8 cellular contexts compared by ENCODE assay signal in genomic region chr2:148926291-148926961, GRCh38. TPM values are rescaled to one million over a fixed set of nuclear protein-coding genes. Genes with fewer than 3 reads are reported as not detected.
DNase-seq lines count a peak whose midpoint lies in the region; ATAC-seq and TF ChIP-seq lines count a peak whose summit lies in the region.

No MANE protein-coding gene starts in this region.

- no peaks in the 10 kb centered on the region for H3K36me3 ChIP-seq in Karpas-422 (ENCODE audit: insufficient read depth, low read length)

- CTCF ChIA-PET in GM10248 (lab: Yijun Ruan, JAX) = interaction anchor here (0.9 to 1.9 kb wide), 12 partner anchors 8 to 112 kb away, joined by 3 to 9 read pairs (median 4); no protein-coding TSS in a partner anchor

- H3K9me3 ChIP-seq in Karpas-422 (ENCODE audit: low read length) = no peaks in the 10 kb centered on the region

- H3K4me3 ChIP-seq in Karpas-422 (ENCODE audit: low read length) = peak overlapping the region; percentile 14; the same call in 1 of the 2 replicates

- peak overlapping the region; percentile 22; the same call in 1 of the 2 replicates for H2AFZ ChIP-seq in Karpas-422 (ENCODE audit: low read length)

- H3K27me3 ChIP-seq in Karpas-422 (ENCODE audit: low read length) = no peaks in the 10 kb centered on the region

- H3K27ac ChIP-seq in Karpas-422 (ENCODE audit: low read length) = no peak overlapping the region

- no peaks in the 10 kb centered on the region for H3K9me2 ChIP-seq in Karpas-422 (replicated peaks; ENCODE audit: insufficient read depth, low read length)

- no peaks in the 10 kb centered on the region for H4K20me1 ChIP-seq in Karpas-422 (ENCODE audit: insufficient read depth, low read depth, low read length)

- DNase-seq in GM10248 (ENCODE audit: extremely low spot score) = peak; percentile 75
- DNase-seq in Karpas-422 = peak; percentile 82
- DNase-seq in activated CD4-positive, alpha-beta T cell treated with anti-CD3 and anti-CD28 coated beads for 48 hours = peak; percentile 62
- peak; percentile 28 for DNase-seq in effector CD4-positive, alpha-beta T cell
- peak; percentile 32 for DNase-seq in myocyte (ENCODE audit: low read depth)
- peak; percentile 89 for DNase-seq in superior temporal gyrus (ENCODE audit: extremely low spot score)
- DNase-seq in NCI-H774 (lab: John Stamatoyannopoulos, UW) = no peak

- POLR2A ChIA-PET in GM10248 (lab: Yijun Ruan, JAX) = no interaction called here

- ATAC-seq in GM21723 (IDR thresholded peaks at IDR 0.05; ENCODE audit: unreplicated experiment) = peak; percentile 75

- peaks cover 38% of the 10 kb centered on the region for H3K4me1 ChIP-seq in Karpas-422 (ENCODE audit: low read length)

- 0 out of 2 replicates have a peak overlapping the region, but pooled peaks have one; percentile 2 for H3K9ac ChIP-seq in Karpas-422 (ENCODE audit: low read length)

- H3K4me2 ChIP-seq in Karpas-422 (ENCODE audit: low read depth, low read length, poor library complexity, severe bottlenecking) = peak overlapping the region; percentile 46

- H3K79me2 ChIP-seq in Karpas-422 (ENCODE audit: low read length) = no peaks in the 10 kb centered on the region

- TF ChIP-seq CTCF in GM10248 (IDR thresholded peaks at IDR 0.05; ENCODE audit: control extremely low read depth, extremely low read depth, low read depth, missing control alignments) = peak; percentile 78

RNA-seq across cellular contexts. Expression of gene KIF5C, which starts 51.4 kb away (rescaled TPM):
- total RNA-seq in Karpas-422 (2014; rRNA removed; shearing (Covaris generic); ENCODE audit: low replicate concordance) = 8.3 and 11.3 TPM in 2 replicates
- 0.03 and 0.16 TPM in 2 replicates for total RNA-seq in myocyte
- 0.16 TPM for polyA plus RNA-seq in myocyte (2012)
